Comparison of ENCODE assay signal across 26 cellular contexts in genomic region chr11:64322925-64323260, GRCh38. TPM values are rescaled to one million over a fixed set of nuclear protein-coding genes. Genes with fewer than 3 reads are reported as not detected.
DNase-seq lines count a peak whose midpoint lies in the region; ATAC-seq, FAIRE-seq and TF ChIP-seq lines count a peak whose summit lies in the region.
"Had no signal": no experiment of that assay in that cellular context is flagged by ENCODE, and none has a peak within 500 bp of the region (broad histone marks: within the 10 kb centered on the region; RNA-seq: fewer than 3 reads in every experiment).

No MANE protein-coding gene starts in this region.

- in situ Hi-C loops in HepG2 (cut with HindIII; ENCODE audit: extremely low pct_ligation_motif_present, low pct_unique_long_range_greater_than_20kb), result no loop called here

- no peak overlapping the region for H3K4me2 ChIP-seq in HepG2 (ENCODE audit: low read depth, low read length)

- TF ChIP-seq RAD21 in HepG2 (CRISPR knock-in tag; IDR thresholded peaks at IDR 0.05), result no peak

- no peak overlapping the region for H2AFZ ChIP-seq in HepG2 (ENCODE audit: low read length)

- H3K4me3 ChIP-seq in HepG2 (replicated peaks in 1 of 3; ENCODE audit: insufficient read depth in 1 of 3, low read depth in 2 of 3, low read length in 3 of 3), result no peak overlapping the region
- no peak overlapping the region for H3K4me3 ChIP-seq in right lobe of liver
- no peak overlapping the region for H3K4me3 ChIP-seq in esophagus squamous epithelium
- H3K4me3 ChIP-seq in thyroid gland (replicated peaks in 1 of 3), result no peak overlapping the region
- H3K4me3 ChIP-seq: ascending aorta, gastrocnemius medialis, stomach, tibial artery had no signal

- intact Hi-C loops in HepG2 (cut with micrococcal nuclease; ENCODE audit: unreplicated experiment) (no loop called here), right lobe of liver (cut with DNase I) (no loop called here), esophagus squamous epithelium (cut with DNase I) (no loop called here), thyroid gland (cut with DNase I) (no loop called here)

- TF ChIP-seq CTCF in HepG2 (CRISPR knock-in tag; IDR thresholded peaks at IDR 0.05) (no peak), right lobe of liver (IDR thresholded peaks at IDR 0.05) (no peak), esophagus squamous epithelium (IDR thresholded peaks at IDR 0.05) (no peak), thyroid gland (IDR thresholded peaks at IDR 0.05) (no peak)

- TF ChIP-seq EP300 in HepG2 (IDR thresholded peaks at IDR 0.05; ENCODE audit: low read depth in 2 of 2, low read length in 2 of 2) (no peak), HepG2 (CRISPR knock-in tag; IDR thresholded peaks at IDR 0.05; ENCODE audit: borderline replicate concordance) (no peak)

- no peak for FAIRE-seq in HepG2 (lab: Jason Lieb, UNC)

- H3K4me1 ChIP-seq in HepG2 (ENCODE audit: insufficient read depth, low read length), result peaks cover 14% of the 10 kb centered on the region
- H3K4me1 ChIP-seq in right lobe of liver, result peaks cover 0 to 6% (median 2%) of the 10 kb centered on the region in 4 donors
- H3K4me1 ChIP-seq in esophagus squamous epithelium, result peaks cover 37 to 74% (median 37%) of the 10 kb centered on the region in 3 donors
- H3K4me1 ChIP-seq in thyroid gland, result peaks cover 15 to 46% of the 10 kb centered on the region in 2 donors

- 85% methylated on average over 6 of the region's 7 CpGs for WGBS in HepG2 (ENCODE audit: low lambda C conversion rate)
- 100% methylated on average over 2 of the region's 7 CpGs for WGBS in right lobe of liver (ENCODE audit: insufficient coverage, low coverage, low lambda C conversion rate, missing lambda C conversion rate)
- whole genome bisulfite sequencing in esophagus squamous epithelium, 2 donors, result 79 to 87% methylated on average over 2 to 3 of the region's 7 CpGs
- WGBS in thyroid gland, 2 donors, result 80 to 84% methylated on average over 6 to 7 of the region's 7 CpGs

- H3K79me2 ChIP-seq in HepG2 (ENCODE audit: insufficient read depth, low read length), result peaks cover 6% of the 10 kb centered on the region

- CTCF ChIA-PET in HepG2 (lab: Yijun Ruan, JAX; ENCODE audit: low intra/inter-chr PET ratio, low total read pairs), result no interaction called here

- no peak overlapping the region for H3K9ac ChIP-seq in HepG2 (ENCODE audit: insufficient read depth, low read depth, low read length)

- POLR2A ChIA-PET in HepG2 (lab: Yijun Ruan, JAX), result interaction anchor here (0.7 to 1.4 kb wide), 2 partner anchors 9 to 451 kb away, joined by 3 to 6 read pairs; no protein-coding TSS in a partner anchor

- no peaks in the 10 kb centered on the region for H3K9me3 ChIP-seq in HepG2 (ENCODE audit: low read length)
- no peaks in the 10 kb centered on the region for H3K9me3 ChIP-seq in right lobe of liver
- H3K9me3 ChIP-seq in esophagus squamous epithelium, result no peaks in the 10 kb centered on the region
- no peaks in the 10 kb centered on the region for H3K9me3 ChIP-seq in thyroid gland
- H3K9me3 ChIP-seq: ascending aorta, gastrocnemius medialis, stomach, tibial artery had no signal

- BruUV-seq in HepG2 (replicated peaks; lab: Mats Ljungman, UMichigan), result no TSS peak

- H4K20me1 ChIP-seq in HepG2 (ENCODE audit: insufficient read depth, low read length), result no peaks in the 10 kb centered on the region

- peaks cover 1 to 15% of the 10 kb centered on the region in 2 experiments; a peak in 1 of 5 replicates for H3K36me3 ChIP-seq in HepG2 (replicated peaks in 1 of 2; ENCODE audit: control insufficient read depth in 1 of 2, insufficient read depth in 2 of 2, low read length in 2 of 2)
- H3K36me3 ChIP-seq in right lobe of liver, result no peaks in the 10 kb centered on the region
- H3K36me3 ChIP-seq in esophagus squamous epithelium, result peaks cover 2 to 34% (median 14%) of the 10 kb centered on the region in 3 donors
- no peaks in the 10 kb centered on the region for H3K36me3 ChIP-seq in thyroid gland

- no peak for ATAC-seq in HepG2
- ATAC-seq in right lobe of liver, result no peak
- no peak for ATAC-seq in GM18511 (IDR thresholded peaks at IDR 0.05; ENCODE audit: unreplicated experiment)
- ATAC-seq: gastrocnemius medialis; naive thymus-derived CD8-positive, alpha-beta T cell; PC-3 had no signal

- H3K27ac ChIP-seq in HepG2 (ENCODE audit: extremely low read length, insufficient read depth, low read length) (no peak overlapping the region), right lobe of liver (no peak overlapping the region), esophagus squamous epithelium (peak overlapping the region in 3 of 4 donors; percentile 92 to 99 (median 96)), thyroid gland (peak overlapping the region in 2 of 3 donors; percentile 58 to 81)
- H3K27ac ChIP-seq: ascending aorta, gastrocnemius medialis, tibial artery had no signal

- TF ChIP-seq POLR2A in HepG2 (IDR thresholded peaks at IDR 0.05; ENCODE audit: insufficient read depth in 1 of 2, low read depth in 2 of 2, low read length in 2 of 2) (no peak), right lobe of liver (IDR thresholded peaks at IDR 0.05) (no peak), esophagus squamous epithelium (IDR thresholded peaks at IDR 0.05) (no peak), thyroid gland (IDR thresholded peaks at IDR 0.05) (no peak)

- no peaks in the 10 kb centered on the region for H3K27me3 ChIP-seq in HepG2 (ENCODE audit: control insufficient read depth in 1 of 2, insufficient read depth in 2 of 2, low read length in 2 of 2)
- no peaks in the 10 kb centered on the region for H3K27me3 ChIP-seq in right lobe of liver
- H3K27me3 ChIP-seq in esophagus squamous epithelium, result no peaks in the 10 kb centered on the region
- H3K27me3 ChIP-seq in thyroid gland, result no peaks in the 10 kb centered on the region
- H3K27me3 ChIP-seq: ascending aorta, gastrocnemius medialis, stomach, tibial artery had no signal

- DNase-seq in HepG2 (ENCODE audit: low spot score) (no peak), right lobe of liver (no peak), esophagus squamous epithelium (lab: John Stamatoyannopoulos, UW) (no peak), thyroid gland (no peak), AG08396 (ENCODE audit: low spot score) (no peak)
- DNase-seq: activated CD4-positive, alpha-beta T cell treated with anti-CD3 and anti-CD28 coated beads for 4 hours; activated naive CD8-positive, alpha-beta T cell treated with anti-CD3 and anti-CD28 coated beads for 36 hours; activated T-cell treated with anti-CD3 and anti-CD28 coated beads for 4 hours; CD4-positive, alpha-beta memory T cell; gastrocnemius medialis; hippocampal formation; naive thymus-derived CD8-positive, alpha-beta T cell; NCI-H1048; NCI-H1694 treated with DMSO at 0.1 percent for 48 hours; NCI-H524 treated with DMSO at 0.1 percent for 48 hours; NK-92 treated with Interleukin-12 subunit alpha and Interleukin-12 subunit beta, amount 100 ng/mL, for 24 hours; occipital lobe; PC-3; SHP77 treated with DMSO at 0.1 percent for 48 hours; stomach; tibial artery had no signal

RNA-seq across cellular contexts. Expression of gene PRDX5, which starts 5.0 kb away (rescaled TPM):
- total RNA-seq in HepG2 (2016; rRNA removed; fragmentation: Illumina TruSeq; extraction: Trizol) (215 and 266 TPM in 2 replicates), right lobe of liver (100 to 1,000 TPM in 2 of 6 experiments, 10 to 100 TPM in 4; 84.0 to 172 (median 89.3) TPM), esophagus squamous epithelium (100 to 1,000 TPM; 309 to 602 (median 476) TPM), thyroid gland (100 to 1,000 TPM; 384 to 962 (median 653) TPM)
- 189 and 238 TPM in 2 replicates for total RNA-seq in HepG2 (2016; cell fraction: cytosol; rRNA removed; fragmentation: Illumina TruSeq; extraction: Trizol; ENCODE audit: low read depth)
- 225 and 290 TPM in 2 replicates for total RNA-seq in HepG2 (2016; cell fraction: insoluble cytoplasmic fraction; rRNA removed; fragmentation: Illumina TruSeq; extraction: Trizol)
- 184 and 217 TPM in 2 replicates for total RNA-seq in HepG2 (2016; cell fraction: membrane; rRNA removed; fragmentation: Illumina TruSeq; extraction: Trizol)
- 61.4 and 65.1 TPM in 2 replicates for total RNA-seq in HepG2 (2016; cell fraction: nucleus; rRNA removed; fragmentation: Illumina TruSeq; extraction: Trizol)
- polyA plus RNA-seq in HepG2 (2011; rRNA removed), result 288 and 311 TPM in 2 replicates
- polyA plus RNA-seq in HepG2 (2011; cell fraction: cytosol; rRNA removed), result 480 and 511 TPM in 2 replicates
- polyA plus RNA-seq in HepG2 (2011; cell fraction: nucleus; rRNA removed), result 86.1 and 95.5 TPM in 2 replicates
- 188 and 213 TPM in 2 replicates for polyA plus RNA-seq in HepG2 (2012)
- 258 and 314 TPM in 2 replicates for polyA plus RNA-seq in HepG2 (2016; cell fraction: cytosol; fragmentation: Illumina TruSeq; extraction: Trizol; ENCODE audit: low read depth)
- 351 and 378 TPM in 2 replicates for polyA plus RNA-seq in HepG2 (2016; cell fraction: insoluble cytoplasmic fraction; fragmentation: Illumina TruSeq; extraction: Trizol; ENCODE audit: low read depth)
- polyA plus RNA-seq in HepG2 (2016; cell fraction: membrane; fragmentation: Illumina TruSeq; extraction: Trizol; ENCODE audit: low read depth), result 187 and 232 TPM in 2 replicates
- 155 and 156 TPM in 2 replicates for polyA plus RNA-seq in HepG2 (2016; cell fraction: nucleus; fragmentation: Illumina TruSeq; extraction: Trizol; ENCODE audit: insufficient read depth, low read depth)
- 66.0 and 255 TPM in 2 replicates for polyA minus RNA-seq in HepG2 (2011; rRNA and poly(A)+ RNA removed; ENCODE audit: low replicate concordance)
- 56.2 and 60.1 TPM in 2 replicates for polyA minus RNA-seq in HepG2 (2011; cell fraction: cytosol; rRNA and poly(A)+ RNA removed)
- polyA minus RNA-seq in HepG2 (2011; cell fraction: nucleus; rRNA and poly(A)+ RNA removed), result 17.0 and 18.0 TPM in 2 replicates

RNA-seq across cellular contexts. Expression of gene TRMT112, which starts 5.5 kb away (rescaled TPM):
- total RNA-seq in HepG2 (2016; rRNA removed; fragmentation: Illumina TruSeq; extraction: Trizol), result 409 and 492 TPM in 2 replicates
- total RNA-seq in HepG2 (2016; cell fraction: cytosol; rRNA removed; fragmentation: Illumina TruSeq; extraction: Trizol; ENCODE audit: low read depth), result 143 and 170 TPM in 2 replicates
- 431 and 531 TPM in 2 replicates for total RNA-seq in HepG2 (2016; cell fraction: insoluble cytoplasmic fraction; rRNA removed; fragmentation: Illumina TruSeq; extraction: Trizol)
- 166 and 190 TPM in 2 replicates for total RNA-seq in HepG2 (2016; cell fraction: membrane; rRNA removed; fragmentation: Illumina TruSeq; extraction: Trizol)
- 130 and 144 TPM in 2 replicates for total RNA-seq in HepG2 (2016; cell fraction: nucleus; rRNA removed; fragmentation: Illumina TruSeq; extraction: Trizol)
- 151 and 186 TPM in 2 replicates for polyA plus RNA-seq in HepG2 (2011; rRNA removed)
- polyA plus RNA-seq in HepG2 (2011; cell fraction: cytosol; rRNA removed), result 301 and 330 TPM in 2 replicates
- polyA plus RNA-seq in HepG2 (2011; cell fraction: nucleus; rRNA removed), result 78.5 and 80.8 TPM in 2 replicates
- 233 and 237 TPM in 2 replicates for polyA plus RNA-seq in HepG2 (2012)
- polyA plus RNA-seq in HepG2 (2016; cell fraction: cytosol; fragmentation: Illumina TruSeq; extraction: Trizol; ENCODE audit: low read depth), result 138 and 154 TPM in 2 replicates
- 410 and 435 TPM in 2 replicates for polyA plus RNA-seq in HepG2 (2016; cell fraction: insoluble cytoplasmic fraction; fragmentation: Illumina TruSeq; extraction: Trizol; ENCODE audit: low read depth)
- polyA plus RNA-seq in HepG2 (2016; cell fraction: membrane; fragmentation: Illumina TruSeq; extraction: Trizol; ENCODE audit: low read depth), result 153 and 156 TPM in 2 replicates
- 204 and 210 TPM in 2 replicates for polyA plus RNA-seq in HepG2 (2016; cell fraction: nucleus; fragmentation: Illumina TruSeq; extraction: Trizol; ENCODE audit: insufficient read depth, low read depth)
- 77.3 and 151 TPM in 2 replicates for polyA minus RNA-seq in HepG2 (2011; rRNA and poly(A)+ RNA removed; ENCODE audit: low replicate concordance)
- polyA minus RNA-seq in HepG2 (2011; cell fraction: cytosol; rRNA and poly(A)+ RNA removed), result 51.7 and 73.4 TPM in 2 replicates
- 24.2 and 30.1 TPM in 2 replicates for polyA minus RNA-seq in HepG2 (2011; cell fraction: nucleus; rRNA and poly(A)+ RNA removed)
- total RNA-seq in right lobe of liver, result 100 to 1,000 TPM in 2 of 6 experiments, 10 to 100 TPM in 4; 58.0 to 122 (median 85.3) TPM
- 100 to 1,000 TPM; 202 to 248 (median 211) TPM for total RNA-seq in esophagus squamous epithelium
- 100 to 1,000 TPM; 228 to 435 (median 237) TPM for total RNA-seq in thyroid gland

RNA-seq across cellular contexts. Expression of gene CCDC88B, which starts 17.1 kb away (rescaled TPM):
- total RNA-seq in HepG2 (2016; rRNA removed; fragmentation: Illumina TruSeq; extraction: Trizol), result 4.8 and 5.2 TPM in 2 replicates
- total RNA-seq in HepG2 (2016; cell fraction: cytosol; rRNA removed; fragmentation: Illumina TruSeq; extraction: Trizol; ENCODE audit: low read depth), result 0.79 and 2.6 TPM in 2 replicates
- 4.5 and 6.0 TPM in 2 replicates for total RNA-seq in HepG2 (2016; cell fraction: insoluble cytoplasmic fraction; rRNA removed; fragmentation: Illumina TruSeq; extraction: Trizol)
- total RNA-seq in HepG2 (2016; cell fraction: membrane; rRNA removed; fragmentation: Illumina TruSeq; extraction: Trizol), result 2.3 and 3.5 TPM in 2 replicates
- 1.6 and 4.1 TPM in 2 replicates for total RNA-seq in HepG2 (2016; cell fraction: nucleus; rRNA removed; fragmentation: Illumina TruSeq; extraction: Trizol)
- 3.6 and 5.2 TPM in 2 replicates for polyA plus RNA-seq in HepG2 (2011; rRNA removed)
- 3.3 and 7.3 TPM in 2 replicates for polyA plus RNA-seq in HepG2 (2011; cell fraction: cytosol; rRNA removed)
- 5.2 and 5.4 TPM in 2 replicates for polyA plus RNA-seq in HepG2 (2011; cell fraction: nucleus; rRNA removed)
- polyA plus RNA-seq in HepG2 (2012), result 3.7 and 4.5 TPM in 2 replicates
- polyA plus RNA-seq in HepG2 (2016; cell fraction: cytosol; fragmentation: Illumina TruSeq; extraction: Trizol; ENCODE audit: low read depth), result 2.2 and 3.7 TPM in 2 replicates
- polyA plus RNA-seq in HepG2 (2016; cell fraction: insoluble cytoplasmic fraction; fragmentation: Illumina TruSeq; extraction: Trizol; ENCODE audit: low read depth), result 5.2 and 6.7 TPM in 2 replicates
- polyA plus RNA-seq in HepG2 (2016; cell fraction: membrane; fragmentation: Illumina TruSeq; extraction: Trizol; ENCODE audit: low read depth), result 1.4 and 2.3 TPM in 2 replicates
- 3.9 and 4.5 TPM in 2 replicates for polyA plus RNA-seq in HepG2 (2016; cell fraction: nucleus; fragmentation: Illumina TruSeq; extraction: Trizol; ENCODE audit: insufficient read depth, low read depth)
- 2.7 and 7.5 TPM in 2 replicates for polyA minus RNA-seq in HepG2 (2011; rRNA and poly(A)+ RNA removed; ENCODE audit: low replicate concordance)
- 1.1 and 1.8 TPM in 2 replicates for polyA minus RNA-seq in HepG2 (2011; cell fraction: cytosol; rRNA and poly(A)+ RNA removed)
- polyA minus RNA-seq in HepG2 (2011; cell fraction: nucleus; rRNA and poly(A)+ RNA removed), result 1.5 and 3.2 TPM in 2 replicates
- total RNA-seq in right lobe of liver, result 10 to 100 TPM in 1 of 6 experiments, 1 to 10 TPM in 5; 2.4 to 10.6 (median 4.9) TPM
- 10 to 100 TPM in 3 of 4 donors, 1 to 10 TPM in 1; 7.4 to 14.9 (median 13.7) TPM for total RNA-seq in esophagus squamous epithelium
- total RNA-seq in thyroid gland, result 1 to 10 TPM; 2.8 to 7.0 (median 3.6) TPM

RNA-seq across cellular contexts. Expression of gene ESRRA, which starts 17.6 kb away (rescaled TPM):
- total RNA-seq in HepG2 (2016; rRNA removed; fragmentation: Illumina TruSeq; extraction: Trizol) (28.3 and 36.3 TPM in 2 replicates), right lobe of liver (10 to 100 TPM; 28.5 to 82.6 (median 47.7) TPM), esophagus squamous epithelium (100 to 1,000 TPM in 2 of 4 donors, 10 to 100 TPM in 2; 81.9 to 131 (median 99.7) TPM), thyroid gland (10 to 100 TPM; 42.8 to 71.6 (median 58.3) TPM)
- 21.0 and 23.1 TPM in 2 replicates for total RNA-seq in HepG2 (2016; cell fraction: cytosol; rRNA removed; fragmentation: Illumina TruSeq; extraction: Trizol; ENCODE audit: low read depth)
- 26.0 and 36.9 TPM in 2 replicates for total RNA-seq in HepG2 (2016; cell fraction: insoluble cytoplasmic fraction; rRNA removed; fragmentation: Illumina TruSeq; extraction: Trizol)
- 46.3 and 50.0 TPM in 2 replicates for total RNA-seq in HepG2 (2016; cell fraction: membrane; rRNA removed; fragmentation: Illumina TruSeq; extraction: Trizol)
- total RNA-seq in HepG2 (2016; cell fraction: nucleus; rRNA removed; fragmentation: Illumina TruSeq; extraction: Trizol), result 18.8 and 23.8 TPM in 2 replicates
- 18.1 and 24.3 TPM in 2 replicates for polyA plus RNA-seq in HepG2 (2011; rRNA removed)
- 23.6 and 37.4 TPM in 2 replicates for polyA plus RNA-seq in HepG2 (2011; cell fraction: cytosol; rRNA removed)
- polyA plus RNA-seq in HepG2 (2011; cell fraction: nucleus; rRNA removed), result 31.2 and 32.0 TPM in 2 replicates
- 15.3 and 20.7 TPM in 2 replicates for polyA plus RNA-seq in HepG2 (2012)
- polyA plus RNA-seq in HepG2 (2016; cell fraction: cytosol; fragmentation: Illumina TruSeq; extraction: Trizol; ENCODE audit: low read depth), result 15.0 and 16.3 TPM in 2 replicates
- 19.1 and 21.1 TPM in 2 replicates for polyA plus RNA-seq in HepG2 (2016; cell fraction: insoluble cytoplasmic fraction; fragmentation: Illumina TruSeq; extraction: Trizol; ENCODE audit: low read depth)
- 25.2 and 26.9 TPM in 2 replicates for polyA plus RNA-seq in HepG2 (2016; cell fraction: membrane; fragmentation: Illumina TruSeq; extraction: Trizol; ENCODE audit: low read depth)
- 37.3 and 45.3 TPM in 2 replicates for polyA plus RNA-seq in HepG2 (2016; cell fraction: nucleus; fragmentation: Illumina TruSeq; extraction: Trizol; ENCODE audit: insufficient read depth, low read depth)
- 28.9 and 57.4 TPM in 2 replicates for polyA minus RNA-seq in HepG2 (2011; rRNA and poly(A)+ RNA removed; ENCODE audit: low replicate concordance)
- 13.1 and 14.8 TPM in 2 replicates for polyA minus RNA-seq in HepG2 (2011; cell fraction: cytosol; rRNA and poly(A)+ RNA removed)
- 10.8 and 12.1 TPM in 2 replicates for polyA minus RNA-seq in HepG2 (2011; cell fraction: nucleus; rRNA and poly(A)+ RNA removed)

RNA-seq across cellular contexts. Expression of gene CATSPERZ, which starts 22.7 kb away (rescaled TPM):
- total RNA-seq in HepG2 (2016; rRNA removed; fragmentation: Illumina TruSeq; extraction: Trizol), result 0.22 and 0.73 TPM in 2 replicates
- not detected in 2 replicates for total RNA-seq in HepG2 (2016; cell fraction: cytosol; rRNA removed; fragmentation: Illumina TruSeq; extraction: Trizol; ENCODE audit: low read depth)
- total RNA-seq in HepG2 (2016; cell fraction: insoluble cytoplasmic fraction; rRNA removed; fragmentation: Illumina TruSeq; extraction: Trizol), result 0.49 and 0.52 TPM in 2 replicates
- 0.34 TPM in 1 of 2 replicates, not detected in the other for total RNA-seq in HepG2 (2016; cell fraction: membrane; rRNA removed; fragmentation: Illumina TruSeq; extraction: Trizol)
- not detected in 2 replicates for total RNA-seq in HepG2 (2016; cell fraction: nucleus; rRNA removed; fragmentation: Illumina TruSeq; extraction: Trizol)
- 0.16 and 0.48 TPM in 2 replicates for polyA plus RNA-seq in HepG2 (2011; rRNA removed)
- polyA plus RNA-seq in HepG2 (2011; cell fraction: cytosol; rRNA removed), result 0.26 and 0.66 TPM in 2 replicates
- 0.38 TPM in 1 of 2 replicates, not detected in the other for polyA plus RNA-seq in HepG2 (2011; cell fraction: nucleus; rRNA removed)
- polyA plus RNA-seq in HepG2 (2012), result 0.23 TPM in 1 of 2 replicates, not detected in the other
- 0.15 and 0.65 TPM in 2 replicates for polyA plus RNA-seq in HepG2 (2016; cell fraction: cytosol; fragmentation: Illumina TruSeq; extraction: Trizol; ENCODE audit: low read depth)
- 0.59 TPM in 1 of 2 replicates, not detected in the other for polyA plus RNA-seq in HepG2 (2016; cell fraction: insoluble cytoplasmic fraction; fragmentation: Illumina TruSeq; extraction: Trizol; ENCODE audit: low read depth)
- polyA plus RNA-seq in HepG2 (2016; cell fraction: membrane; fragmentation: Illumina TruSeq; extraction: Trizol; ENCODE audit: low read depth), result 0.44 TPM in 1 of 2 replicates, not detected in the other
- polyA plus RNA-seq in HepG2 (2016; cell fraction: nucleus; fragmentation: Illumina TruSeq; extraction: Trizol; ENCODE audit: insufficient read depth, low read depth), result 1.2 TPM in 1 of 2 replicates, not detected in the other
- 0.42 TPM in 1 of 2 replicates, not detected in the other for polyA minus RNA-seq in HepG2 (2011; rRNA and poly(A)+ RNA removed; ENCODE audit: low replicate concordance)
- polyA minus RNA-seq in HepG2 (2011; cell fraction: cytosol; rRNA and poly(A)+ RNA removed), result not detected in 2 replicates
- not detected in 2 replicates for polyA minus RNA-seq in HepG2 (2011; cell fraction: nucleus; rRNA and poly(A)+ RNA removed)
- total RNA-seq in right lobe of liver, result not detected
- total RNA-seq in esophagus squamous epithelium, result not detected
- total RNA-seq in thyroid gland, result 1 to 10 TPM in 2 of 4 donors, not detected in 2; 1.0 to 3.1 TPM
- total RNA-seq: A172; activated naive CD8-positive, alpha-beta T cell treated with anti-CD3 and anti-CD28 coated beads for 36 hours; ascending aorta; cardiac septum; CD4-positive, alpha-beta memory T cell; gastrocnemius medialis; naive thymus-derived CD8-positive, alpha-beta T cell; skeletal muscle tissue had no signal
- polyA plus RNA-seq: CD4-positive, alpha-beta memory T cell; naive thymus-derived CD8-positive, alpha-beta T cell had no signal

Comparison
In these comparisons a context has a peak if more than half of its experiments do, and no peak if none do; other contexts are left out.
1. H3K27ac ChIP-seq: peak in esophagus squamous epithelium (3 of 4) and thyroid gland (2 of 3); none in HepG2 (single experiment) and right lobe of liver (0 of 3).